ENCODE assay signal across 20 cellular contexts in genomic region chr13:99103536-99103935, GRCh38.
DNase-seq lines count a peak whose midpoint lies in the region; ATAC-seq, FAIRE-seq and TF ChIP-seq lines count a peak whose summit lies in the region.
"Had no signal": no experiment of that assay in that cellular context is flagged by ENCODE, and none has a peak within 500 bp of the region (broad histone marks: within the 10 kb centered on the region; RNA-seq: fewer than 3 reads in every experiment).

No MANE protein-coding gene starts in this region.

- H3K27me3 ChIP-seq in astrocyte (ENCODE audit: insufficient read depth, low read length) = peaks cover 3% of the 10 kb centered on the region

- H3K4me3 Mint-ChIP-seq in astrocyte (ENCODE audit: unreplicated experiment) (no peak overlapping the region), nephron (peak overlapping the region; percentile 0 to 3 (median 1))
- H3K4me3 Mint-ChIP-seq in stimulated activated memory B cell treated with anti-CD40 and anti-IgM and Interleukin-4, amounts not matched to agents 10 μg/mL and 1 μg/mL and 100 μg/mL, for 72 hours = no peak overlapping the region
- H3K4me3 Mint-ChIP-seq in activated naive CD4-positive, alpha-beta T cell treated with anti-CD3 and anti-CD28 coated beads for 36 hours = no peak overlapping the region
- H3K4me3 Mint-ChIP-seq: CD8-positive, alpha-beta T cell; natural killer cell had no signal

- no peaks in the 10 kb centered on the region for H3K4me1 ChIP-seq in astrocyte (ENCODE audit: insufficient read depth, low read length)

- H3K79me2 ChIP-seq in astrocyte (ENCODE audit: insufficient read depth, low read length) = no peaks in the 10 kb centered on the region

- H3K9me3 Mint-ChIP-seq in astrocyte (ENCODE audit: unreplicated experiment) (no peaks in the 10 kb centered on the region), nephron (no peaks in the 10 kb centered on the region)
- peaks cover 3% of the 10 kb centered on the region for H3K9me3 Mint-ChIP-seq in stimulated activated memory B cell treated with anti-CD40 and anti-IgM and Interleukin-4, amounts not matched to agents 10 μg/mL and 1 μg/mL and 100 μg/mL, for 72 hours
- no peaks in the 10 kb centered on the region for H3K9me3 Mint-ChIP-seq in activated naive CD4-positive, alpha-beta T cell treated with anti-CD3 and anti-CD28 coated beads for 36 hours
- H3K9me3 Mint-ChIP-seq: CD8-positive, alpha-beta T cell; natural killer cell had no signal

- no peak overlapping the region for H3K9ac ChIP-seq in astrocyte (ENCODE audit: low read length)

- no peak for ATAC-seq in stimulated activated memory B cell treated with anti-CD40 and anti-IgM and Interleukin-4, amounts not matched to agents 10 μg/mL and 1 μg/mL and 100 μg/mL, for 72 hours
- ATAC-seq: CD8-positive, alpha-beta T cell; HepG2; left lobe of liver; natural killer cell; sciatic nerve had no signal

- peak overlapping the region; percentile 42 for H2AFZ ChIP-seq in astrocyte (ENCODE audit: low read depth, low read length)

- CTCF ChIA-PET in activated naive CD4-positive, alpha-beta T cell treated with anti-CD3 and anti-CD28 coated beads for 36 hours (lab: Charles Lee) = interaction anchor here (0.6 to 0.9 kb wide), 2 partner anchors 15 to 264 kb away, joined by 3 read pairs; no protein-coding TSS in a partner anchor

- no peaks in the 10 kb centered on the region for H3K36me3 ChIP-seq in astrocyte (ENCODE audit: insufficient read depth, low read length)

- no peak overlapping the region for H3K27ac ChIP-seq in astrocyte (ENCODE audit: low read depth, low read length)
- H3K27ac ChIP-seq: 22Rv1 had no signal

- peak; percentile 48; the same call in 1 of the 2 replicates for TF ChIP-seq EP300 in Ishikawa (IDR thresholded peaks at IDR 0.05; ENCODE audit: borderline replicate concordance)

- no peak for TF ChIP-seq RAD21 in Ishikawa (IDR thresholded peaks at IDR 0.05; ENCODE audit: low read depth)

- H3K4me1 Mint-ChIP-seq in astrocyte (ENCODE audit: low read depth, unreplicated experiment) = no peaks in the 10 kb centered on the region
- peaks cover 19% of the 10 kb centered on the region for H3K4me1 Mint-ChIP-seq in nephron
- no peaks in the 10 kb centered on the region for H3K4me1 Mint-ChIP-seq in stimulated activated memory B cell treated with anti-CD40 and anti-IgM and Interleukin-4, amounts not matched to agents 10 μg/mL and 1 μg/mL and 100 μg/mL, for 72 hours
- peaks cover 3% of the 10 kb centered on the region for H3K4me1 Mint-ChIP-seq in activated naive CD4-positive, alpha-beta T cell treated with anti-CD3 and anti-CD28 coated beads for 36 hours (ENCODE audit: low read depth)
- H3K4me1 Mint-ChIP-seq: natural killer cell had no signal

- peaks cover 2% of the 10 kb centered on the region for H3K27me3 Mint-ChIP-seq in astrocyte (ENCODE audit: low read depth, unreplicated experiment)
- no peaks in the 10 kb centered on the region for H3K27me3 Mint-ChIP-seq in nephron (ENCODE audit: low read depth)
- peaks cover 32% of the 10 kb centered on the region for H3K27me3 Mint-ChIP-seq in stimulated activated memory B cell treated with anti-CD40 and anti-IgM and Interleukin-4, amounts not matched to agents 10 μg/mL and 1 μg/mL and 100 μg/mL, for 72 hours
- H3K27me3 Mint-ChIP-seq in activated naive CD4-positive, alpha-beta T cell treated with anti-CD3 and anti-CD28 coated beads for 36 hours (ENCODE audit: low read depth) = no peaks in the 10 kb centered on the region

- intact Hi-C loops in activated naive CD4-positive, alpha-beta T cell treated with anti-CD3 and anti-CD28 coated beads for 36 hours (cut with micrococcal nuclease) = no loop called here

- H3K4me3 ChIP-seq in astrocyte (ENCODE audit: insufficient read depth, low read depth, low read length) (no peak overlapping the region), foreskin fibroblast (ENCODE audit: low read depth in 1 of 2, low read length in 2 of 2) (no peak overlapping the region)

- H3K4me2 ChIP-seq in astrocyte (ENCODE audit: low read length) = no peak overlapping the region

- DNase-seq in DMS 273 (lab: John Stamatoyannopoulos, UW; ENCODE audit: unreplicated experiment) (peak; percentile 28), DMS 273 treated with DMSO at 0.1 percent for 48 hours (lab: John Stamatoyannopoulos, UW) (no peak), astrocyte (ENCODE audit: low read depth) (no peak), foreskin fibroblast (no peak)
- DNase-seq in activated naive CD4-positive, alpha-beta T cell treated with anti-CD3 and anti-CD28 coated beads for 36 hours = no peak
- DNase-seq: activated CD8-positive, alpha-beta memory T cell treated with anti-CD3 and anti-CD28 coated beads for 24 hours; activated effector memory CD4-positive, alpha-beta T cell treated with anti-CD3 and anti-CD28 coated beads, Interleukin-2, amount 50 U/mL, for 16 hours; CD8-positive, alpha-beta T cell; dermis blood vessel endothelial cell; natural killer cell; NCI-H1048; stimulated activated CD4-positive, alpha-beta T cell treated with anti-CD3 and anti-CD28 coated beads, Interleukin-4, amount 100 ng/mL, for 24 hours had no signal

- H3K36me3 Mint-ChIP-seq in astrocyte (ENCODE audit: low read depth, unreplicated experiment) (no peaks in the 10 kb centered on the region), nephron (ENCODE audit: low read depth) (no peaks in the 10 kb centered on the region)
- no peaks in the 10 kb centered on the region for H3K36me3 Mint-ChIP-seq in stimulated activated memory B cell treated with anti-CD40 and anti-IgM and Interleukin-4, amounts not matched to agents 10 μg/mL and 1 μg/mL and 100 μg/mL, for 72 hours
- no peaks in the 10 kb centered on the region for H3K36me3 Mint-ChIP-seq in activated naive CD4-positive, alpha-beta T cell treated with anti-CD3 and anti-CD28 coated beads for 36 hours (ENCODE audit: low read depth)
- H3K36me3 Mint-ChIP-seq: CD8-positive, alpha-beta T cell; natural killer cell had no signal

- H4K20me1 ChIP-seq in astrocyte (ENCODE audit: insufficient read depth, low read length) = no peaks in the 10 kb centered on the region

- no peaks in the 10 kb centered on the region for H3K9me3 ChIP-seq in astrocyte (ENCODE audit: insufficient read depth, low read depth, low read length)

- FAIRE-seq in astrocyte (lab: Jason Lieb, UNC) = no peak
- FAIRE-seq: GM19239, HepG2 had no signal

- no peak overlapping the region for H3K27ac Mint-ChIP-seq in astrocyte (ENCODE audit: unreplicated experiment)
- H3K27ac Mint-ChIP-seq in nephron = peak overlapping the region; percentile 27 to 77 (median 41)
- H3K27ac Mint-ChIP-seq in stimulated activated memory B cell treated with anti-CD40 and anti-IgM and Interleukin-4, amounts not matched to agents 10 μg/mL and 1 μg/mL and 100 μg/mL, for 72 hours = no peak overlapping the region
- H3K27ac Mint-ChIP-seq in activated naive CD4-positive, alpha-beta T cell treated with anti-CD3 and anti-CD28 coated beads for 36 hours = no peak overlapping the region
- H3K27ac Mint-ChIP-seq: CD8-positive, alpha-beta T cell; natural killer cell had no signal

- TF ChIP-seq CTCF in astrocyte (IDR thresholded peaks at IDR 0.05; ENCODE audit: insufficient read depth, low read depth, low read length) (no peak), nephron (IDR thresholded peaks at IDR 0.05; ENCODE audit: unreplicated experiment in 3 of 3) (no peak), foreskin fibroblast (IDR thresholded peaks at IDR 0.05; ENCODE audit: low read depth, low read length) (no peak)

TF ChIP-seq in Ishikawa, 13 proteins besides CTCF, POLR2A, EP300 and RAD21:
- no peak for TF ChIP-seq FOXM1 (IDR thresholded peaks at IDR 0.05; ENCODE audit: borderline replicate concordance, low read depth)
- TF ChIP-seq ZBTB7A (IDR thresholded peaks at IDR 0.05; ENCODE audit: low read depth) = no peak
- TF ChIP-seq NFIC (IDR thresholded peaks at IDR 0.05) = peak; percentile 70
- TF ChIP-seq TEAD4 (IDR thresholded peaks at IDR 0.05) = peak; percentile 28; the same call in 1 of the 2 replicates
- no peak for TF ChIP-seq YY1 (IDR thresholded peaks at IDR 0.05; ENCODE audit: low read depth)
- peak; percentile 38; the same call in 1 of the 2 replicates for TF ChIP-seq TCF12 (IDR thresholded peaks at IDR 0.05; ENCODE audit: low read depth)

Comparison
In these comparisons a context has a peak if more than half of its experiments do, and no peak if none do; other contexts are left out.
1. H3K27ac Mint-ChIP-seq: peak in nephron (3 of 3); none in astrocyte (single experiment), stimulated activated memory B cell treated with anti-CD40 and anti-IgM and Interleukin-4, amounts not matched to agents 10 μg/mL and 1 μg/mL and 100 μg/mL, for 72 hours (single experiment) and activated naive CD4-positive, alpha-beta T cell treated with anti-CD3 and anti-CD28 coated beads for 36 hours (single experiment).
2. H3K4me3 Mint-ChIP-seq: peak in nephron (3 of 3); none in astrocyte (single experiment), stimulated activated memory B cell treated with anti-CD40 and anti-IgM and Interleukin-4, amounts not matched to agents 10 μg/mL and 1 μg/mL and 100 μg/mL, for 72 hours (single experiment) and activated naive CD4-positive, alpha-beta T cell treated with anti-CD3 and anti-CD28 coated beads for 36 hours (single experiment).